Comparison of ENCODE assay signal across 22 cellular contexts in genomic region chr12:120286768-120287490, GRCh38. TPM values are rescaled to one million over a fixed set of nuclear protein-coding genes. Genes with fewer than 3 reads are reported as not detected.
A peak's percentile ranks its signal among the peaks of the same experiment; 100 is the strongest.
DNase-seq lines count a peak whose midpoint lies in the region; ATAC-seq and TF ChIP-seq lines count a peak whose summit lies in the region.
"Had no signal": no experiment of that assay in that cellular context is flagged by ENCODE, and none has a peak within 500 bp of the region (broad histone marks: within the 10 kb centered on the region; RNA-seq: fewer than 3 reads in every experiment).

No MANE protein-coding gene starts in this region.

- H2AFZ ChIP-seq in PC-3 (ENCODE audit: low read length), result peak overlapping the region; percentile 56
- H2AFZ ChIP-seq: GM23248 had no signal

- H3K79me2 ChIP-seq in PC-3 (ENCODE audit: low read length), result no peaks in the 10 kb centered on the region

- H3K27me3 Mint-ChIP-seq in glutamatergic neuron (ENCODE audit: unreplicated experiment), result peaks cover 5% of the 10 kb centered on the region
- H3K27me3 Mint-ChIP-seq: IgD-negative memory B cell had no signal

- no peaks in the 10 kb centered on the region for H3K27me3 ChIP-seq in BLaER1 treated with 17β-estradiol and CSF1 and Interleukin-3, amounts not matched to agents 10 nM and 100 nM
- no peaks in the 10 kb centered on the region for H3K27me3 ChIP-seq in PC-3 (ENCODE audit: low read length)
- H3K27me3 ChIP-seq: esophagus squamous epithelium, stomach had no signal

- H3K9me3 Mint-ChIP-seq in glutamatergic neuron (ENCODE audit: unreplicated experiment), result peaks cover 5% of the 10 kb centered on the region
- H3K9me3 Mint-ChIP-seq: activated T-helper 2 cell treated with anti-CD3 and anti-CD28 coated beads, Interferon-gamma antibody, Interleukin-2, Interleukin-4, amounts not matched to agents 10 μg/mL and 5 μg/mL and 100 μg/mL, durations not matched to agents 14 hours and 24 hours and 36 hours; naive B cell had no signal

- TF ChIP-seq CTCF in PC-3 (conservative IDR thresholded peaks at IDR 0.05; ENCODE audit: low read depth, low read length), result no peak
- TF ChIP-seq CTCF in glutamatergic neuron (IDR thresholded peaks at IDR 0.05; ENCODE audit: partially characterized antibody, unreplicated experiment), result no peak

- CTCF ChIA-PET in PC-3 (lab: Charles Lee), result interaction anchor here (0.6 kb wide), 2 partner anchors 78 to 89 kb away, joined by 3 read pairs; no protein-coding TSS in a partner anchor

- intact Hi-C loops in PC-3 (cut with micrococcal nuclease), result no loop called here

- no peak for ATAC-seq in PC-3
- no peak for ATAC-seq in HG03432 (IDR thresholded peaks at IDR 0.05; ENCODE audit: unreplicated experiment)
- no peak for ATAC-seq in GM18502 (IDR thresholded peaks at IDR 0.05; ENCODE audit: poor library complexity, unreplicated experiment)
- ATAC-seq: lower lobe of right lung had no signal

- H3K36me3 ChIP-seq in BLaER1 treated with 17β-estradiol and CSF1 and Interleukin-3, amounts not matched to agents 10 nM and 100 nM, result no peaks in the 10 kb centered on the region
- no peaks in the 10 kb centered on the region for H3K36me3 ChIP-seq in PC-3 (ENCODE audit: low read depth, low read length)
- H3K36me3 ChIP-seq: esophagus squamous epithelium, lower lobe of right lung, stomach had no signal

- H3K4me1 Mint-ChIP-seq in glutamatergic neuron (ENCODE audit: low read depth, unreplicated experiment), result peaks cover 1% of the 10 kb centered on the region

- DNase-seq in PC-3, result peak; percentile 79
- no peak for DNase-seq in glutamatergic neuron
- DNase-seq in NCI-H1436 (lab: John Stamatoyannopoulos, UW), result no peak
- DNase-seq: activated CD4-positive, alpha-beta T cell treated with anti-CD3 and anti-CD28 coated beads for 48 hours; DMS153; esophagus squamous epithelium; GM23248; lower lobe of right lung; MM.1S; naive B cell; NCI-H187; NCI-H446; Right ventricle myocardium superior; stimulated activated CD4-positive, alpha-beta T cell treated with anti-CD3 and anti-CD28 coated beads, Interleukin-2, amount 100 ng/mL, for 48 hours; stomach had no signal

- peaks cover 20 to 38% (median 31%) of the 10 kb centered on the region in 10 experiments for H3K4me1 ChIP-seq in BLaER1 treated with 17β-estradiol and CSF1 and Interleukin-3, amounts not matched to agents 10 nM and 100 nM
- peaks cover 18% of the 10 kb centered on the region for H3K4me1 ChIP-seq in PC-3 (ENCODE audit: insufficient read depth, low read length)

- POLR2A ChIA-PET in PC-3 (lab: Charles Lee; ENCODE audit: unreplicated experiment), result interaction anchor here (0.5 kb wide), 1 partner anchor 52 kb away, joined by 4 read pairs; no protein-coding TSS in a partner anchor

- H3K27ac Mint-ChIP-seq in glutamatergic neuron (ENCODE audit: unreplicated experiment), result no peak overlapping the region
- H3K27ac Mint-ChIP-seq: activated T-helper 2 cell treated with anti-CD3 and anti-CD28 coated beads, Interferon-gamma antibody, Interleukin-2, Interleukin-4, amounts not matched to agents 10 μg/mL and 5 μg/mL and 100 μg/mL, durations not matched to agents 14 hours and 24 hours and 36 hours had no signal

- H3K9me2 ChIP-seq in PC-3 (replicated peaks; ENCODE audit: low read length), result no peaks in the 10 kb centered on the region

- no TSS peak for BruUV-seq in PC-3 (replicated peaks; lab: Mats Ljungman, UMichigan)

- no peak overlapping the region for H3K27ac ChIP-seq in BLaER1 treated with 17β-estradiol and CSF1 and Interleukin-3, amounts not matched to agents 10 nM and 100 nM
- H3K27ac ChIP-seq in PC-3 (ENCODE audit: low read length), result no peak overlapping the region
- H3K27ac ChIP-seq: esophagus squamous epithelium, GM23248, lower lobe of right lung, stomach had no signal

- H3K9me3 ChIP-seq in BLaER1 treated with 17β-estradiol and CSF1 and Interleukin-3, amounts not matched to agents 10 nM and 100 nM (replicated peaks in 1 of 11), result peaks cover 0 to 5% (median 0%) of the 10 kb centered on the region in 11 experiments; a peak in 1 of 22 replicates
- H3K9me3 ChIP-seq in PC-3 (ENCODE audit: low read length), result no peaks in the 10 kb centered on the region
- H3K9me3 ChIP-seq: esophagus squamous epithelium, lower lobe of right lung, stomach had no signal

- peak overlapping the region in 8 of 11 experiments; percentile 18 to 52 (median 47); a peak in 10 of 22 replicates for H3K4me2 ChIP-seq in BLaER1 treated with 17β-estradiol and CSF1 and Interleukin-3, amounts not matched to agents 10 nM and 100 nM
- H3K4me2 ChIP-seq in PC-3 (ENCODE audit: low read length), result peak overlapping the region; percentile 65

- no peak overlapping the region for H3K4me3 ChIP-seq in BLaER1 treated with 17β-estradiol and CSF1 and Interleukin-3, amounts not matched to agents 10 nM and 100 nM
- peak overlapping the region; percentile 27; the same call in 1 of the 2 replicates for H3K4me3 ChIP-seq in PC-3 (ENCODE audit: low read length)
- H3K4me3 ChIP-seq: esophagus squamous epithelium, GM23248, lower lobe of right lung, stomach had no signal

- H3K36me3 Mint-ChIP-seq in glutamatergic neuron (ENCODE audit: unreplicated experiment), result no peaks in the 10 kb centered on the region
- H3K36me3 Mint-ChIP-seq: IgD-negative memory B cell, naive B cell had no signal

- peak overlapping the region in 2 of 11 experiments; percentile 27 to 39; a peak in 1 of 22 replicates for H3K9ac ChIP-seq in BLaER1 treated with 17β-estradiol and CSF1 and Interleukin-3, amounts not matched to agents 10 nM and 100 nM
- no peak overlapping the region for H3K9ac ChIP-seq in PC-3 (ENCODE audit: low read length)
- H3K9ac ChIP-seq: GM23248 had no signal

- H3K4me3 Mint-ChIP-seq in glutamatergic neuron (ENCODE audit: unreplicated experiment), result peak overlapping the region; percentile 13
- H3K4me3 Mint-ChIP-seq: naive B cell had no signal

- peaks cover 10% of the 10 kb centered on the region for H3F3A ChIP-seq in PC-3 (ENCODE audit: low read length, unreplicated experiment)

- peaks cover 0 to 8% (median 0%) of the 10 kb centered on the region in 11 experiments; a peak in 1 of 22 replicates for H4K20me1 ChIP-seq in BLaER1 treated with 17β-estradiol and CSF1 and Interleukin-3, amounts not matched to agents 10 nM and 100 nM
- no peaks in the 10 kb centered on the region for H4K20me1 ChIP-seq in PC-3 (ENCODE audit: low read length)

RNA-seq across cellular contexts. Expression of gene RNU4-2, which starts 4.8 kb away (rescaled TPM):
- total RNA-seq in PC-3 (2014; rRNA removed) (under 0.01 TPM in 2 replicates), glutamatergic neuron (ENCODE audit: unreplicated experiment) (8,083 TPM)

RNA-seq across cellular contexts. Expression of gene RNU4-1, which starts 6.1 kb away (rescaled TPM):
- total RNA-seq in PC-3 (2014; rRNA removed), result under 0.01 TPM in 2 replicates
- total RNA-seq in glutamatergic neuron (ENCODE audit: unreplicated experiment), result 5,722 TPM
- total RNA-seq: GM23248 had no signal

RNA-seq across cellular contexts. Expression of gene SIRT4, which starts 15.2 kb away (rescaled TPM):
- total RNA-seq in PC-3 (2014; rRNA removed) (0.98 and 1.9 TPM in 2 replicates), glutamatergic neuron (ENCODE audit: unreplicated experiment) (3.8 TPM)
- total RNA-seq: GM23248, ureter had no signal

RNA-seq across cellular contexts. Expression of gene PXN, which starts 21.4 kb away (rescaled TPM):
- total RNA-seq in PC-3 (2014; rRNA removed) (313 and 413 TPM in 2 replicates), glutamatergic neuron (ENCODE audit: unreplicated experiment) (39.5 TPM)

RNA-seq across cellular contexts. Expression of gene PLA2G1B, which starts 40.6 kb away (rescaled TPM):
- not detected in 2 replicates for total RNA-seq in PC-3 (2014; rRNA removed)
- not detected for total RNA-seq in glutamatergic neuron (ENCODE audit: unreplicated experiment)
- total RNA-seq: activated T-helper 2 cell treated with anti-CD3 and anti-CD28 coated beads, Interferon-gamma antibody, Interleukin-2, Interleukin-4, amounts not matched to agents 10 μg/mL and 5 μg/mL and 100 μg/mL, durations not matched to agents 14 hours and 24 hours and 36 hours; cardiac septum; esophagus squamous epithelium; GM23248; Right ventricle myocardium superior; stomach; ureter had no signal

Comparison
In these comparisons a context has a peak if more than half of its experiments do, and no peak if none do; other contexts are left out.
1. RNA of gene RNU4-2, which starts 4.8 kb away (total RNA-seq): 8,083 TPM in glutamatergic neuron (single experiment); under 0.01 TPM in PC-3; every median in the first group is over 1,000 times any median in the second.
2. RNA of gene RNU4-1, which starts 6.1 kb away (total RNA-seq): 5,722 TPM in glutamatergic neuron (single experiment); under 0.01 TPM in PC-3; every median in the first group is over 1,000 times any median in the second.